Comparison of ENCODE assay signal across 1 cellular context in the genomic region with DNA sequence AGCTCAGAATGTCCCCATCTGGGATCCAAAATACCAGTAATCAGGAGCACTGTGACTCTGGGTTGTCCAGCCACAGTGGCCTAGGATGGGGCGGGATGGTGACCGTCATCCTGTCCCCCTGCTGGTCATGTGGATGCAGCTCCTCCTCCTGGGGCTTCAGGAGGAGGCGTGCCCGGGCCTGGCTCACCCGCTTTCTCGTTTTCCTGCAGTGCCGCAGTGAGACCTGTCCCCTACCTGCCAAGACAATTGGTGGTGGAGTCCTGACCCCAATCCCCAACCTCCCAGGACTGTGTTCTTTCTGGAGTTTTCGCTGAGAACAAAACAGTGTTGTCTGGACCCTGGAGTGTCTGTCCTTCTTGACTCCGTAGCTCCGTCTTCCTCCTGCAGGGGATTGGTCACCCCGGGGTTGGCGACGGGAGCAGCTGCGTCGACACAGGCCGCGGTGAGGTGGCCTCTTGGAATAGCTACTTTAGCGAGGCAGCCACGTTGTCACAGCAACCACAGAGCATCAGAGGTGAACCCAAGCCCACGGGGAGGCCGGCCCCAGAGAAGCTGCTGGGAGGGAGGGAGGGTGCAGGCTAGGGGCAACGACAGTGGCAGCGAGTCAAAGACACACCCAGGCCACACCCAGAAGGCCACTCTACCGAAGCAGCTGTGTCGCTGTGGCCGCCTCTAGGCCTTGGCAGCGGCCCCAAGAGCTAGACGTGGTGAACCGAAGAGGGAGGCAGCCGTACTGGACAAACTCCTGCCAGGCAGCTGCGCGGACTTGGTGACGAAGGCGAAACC.
TF ChIP-seq lines count a peak whose summit lies in the region.

No MANE protein-coding gene starts in this region.

TF ChIP-seq in IMR-90, 13 proteins besides CTCF, POLR2A, EP300 and RAD21:
- TF ChIP-seq RCOR1 (IDR thresholded peaks at IDR 0.05; ENCODE audit: insufficient replicate concordance, low read length) (no peak), FOS (IDR thresholded peaks at IDR 0.05; ENCODE audit: low read depth, low read length) (no peak), MXI1 (IDR thresholded peaks at IDR 0.05; ENCODE audit: borderline replicate concordance, low read depth, low read length) (no peak), BHLHE40 (IDR thresholded peaks at IDR 0.05; ENCODE audit: low read depth, low read length) (no peak), NFE2L2 (IDR thresholded peaks at IDR 0.05; ENCODE audit: low read depth, low read length) (no peak), MAFK (IDR thresholded peaks at IDR 0.05; ENCODE audit: low read depth, low read length) (no peak), RFX5 (IDR thresholded peaks at IDR 0.05; ENCODE audit: low read depth, low read length) (no peak), USF2 (IDR thresholded peaks at IDR 0.05; ENCODE audit: low read depth, low read length) (no peak), MAZ (IDR thresholded peaks at IDR 0.05; ENCODE audit: borderline replicate concordance, low read depth, low read length) (no peak)
- TF ChIP-seq, protein P1, sequence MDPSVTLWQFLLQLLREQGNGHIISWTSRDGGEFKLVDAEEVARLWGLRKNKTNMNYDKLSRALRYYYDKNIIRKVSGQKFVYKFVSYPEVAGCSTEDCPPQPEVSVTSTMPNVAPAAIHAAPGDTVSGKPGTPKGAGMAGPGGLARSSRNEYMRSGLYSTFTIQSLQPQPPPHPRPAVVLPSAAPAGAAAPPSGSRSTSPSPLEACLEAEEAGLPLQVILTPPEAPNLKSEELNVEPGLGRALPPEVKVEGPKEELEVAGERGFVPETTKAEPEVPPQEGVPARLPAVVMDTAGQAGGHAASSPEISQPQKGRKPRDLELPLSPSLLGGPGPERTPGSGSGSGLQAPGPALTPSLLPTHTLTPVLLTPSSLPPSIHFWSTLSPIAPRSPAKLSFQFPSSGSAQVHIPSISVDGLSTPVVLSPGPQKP (IDR thresholded peaks at IDR 0.05; ENCODE audit: borderline replicate concordance, low read depth, low read length), result no peak
TF ChIP-seq in IMR-90: peak in this region for 0.
